In the genomic region with DNA sequence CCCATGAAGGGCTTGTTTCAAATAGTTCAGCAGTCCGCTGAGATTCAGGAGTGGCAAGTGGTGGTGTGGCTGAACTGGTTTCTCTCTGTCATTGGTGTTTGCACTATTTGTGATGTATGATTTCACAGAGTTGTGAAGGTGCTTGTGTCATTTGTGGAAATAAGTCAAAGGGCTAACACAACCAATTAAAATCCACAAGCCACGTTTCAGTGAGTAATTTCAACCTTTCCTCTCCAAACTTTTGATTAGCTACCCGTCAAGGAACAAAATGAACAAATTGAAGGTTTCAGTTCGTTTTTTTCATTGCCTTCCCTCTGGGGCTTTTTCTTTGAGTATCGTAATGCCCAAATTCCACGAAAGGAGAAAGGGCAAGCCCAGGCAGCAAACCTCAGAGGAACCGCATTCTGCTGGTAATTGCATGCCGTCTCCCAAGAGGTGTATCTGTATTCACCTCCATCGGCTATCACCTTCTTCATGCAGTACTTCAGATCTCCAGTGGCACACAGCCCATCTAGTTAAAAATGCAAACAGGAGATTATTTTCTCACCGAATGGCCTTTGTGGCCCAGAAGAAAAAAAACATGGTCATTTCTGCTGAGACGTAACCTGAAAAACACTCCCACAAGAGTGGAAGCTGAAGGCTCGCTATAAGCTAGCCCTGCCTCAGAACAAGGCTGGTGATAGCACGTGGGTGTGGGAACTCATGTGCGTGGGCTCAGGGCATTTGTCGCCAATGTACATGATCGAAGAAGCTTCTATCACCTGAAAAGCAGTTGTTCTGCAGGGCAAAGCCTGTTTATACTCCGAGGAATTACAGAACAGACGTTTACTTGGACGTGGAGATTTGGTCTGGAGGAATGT, we compare ENCODE assay signal across 9 cellular contexts.
DNase-seq lines count a peak whose midpoint lies in the region; ATAC-seq and TF ChIP-seq lines count a peak whose summit lies in the region.
"Had no signal": no experiment of that assay in that cellular context is flagged by ENCODE, and none has a peak within 500 bp of the region (broad histone marks: within the 10 kb centered on the region; RNA-seq: fewer than 3 reads in every experiment).

No MANE protein-coding gene starts in this region.

- H3K27ac ChIP-seq in H9 (ENCODE audit: insufficient read length, low read depth, low read length): peak overlapping the region; percentile 9
- H3K27ac ChIP-seq in OCI-LY1 (ENCODE audit: low read depth, low read length, poor library complexity, severe bottlenecking): no peak overlapping the region
- H3K27ac ChIP-seq in PC-3 (ENCODE audit: low read length): no peak overlapping the region
- H3K27ac ChIP-seq: colonic mucosa had no signal

- H4K20me1 ChIP-seq in H9 (ENCODE audit: control insufficient read depth, insufficient read depth, insufficient read length) (no peaks in the 10 kb centered on the region), OCI-LY1 (ENCODE audit: insufficient read depth, low read length) (no peaks in the 10 kb centered on the region), PC-3 (ENCODE audit: low read length) (no peaks in the 10 kb centered on the region)

- H3K4me1 ChIP-seq in H9 (ENCODE audit: insufficient read depth, low read length): no peaks in the 10 kb centered on the region
- peaks cover 21% of the 10 kb centered on the region for H3K4me1 ChIP-seq in OCI-LY1 (ENCODE audit: insufficient read depth, low read length, severe bottlenecking)
- H3K4me1 ChIP-seq in PC-3 (ENCODE audit: insufficient read depth, low read length): peaks cover 4% of the 10 kb centered on the region; the same call in 1 of the 2 replicates
- H3K4me1 ChIP-seq: colonic mucosa had no signal

- peak overlapping the region; percentile 20 for H3K27ac Mint-ChIP-seq in activated CD8-positive, alpha-beta memory T cell treated with anti-CD3 and anti-CD28 coated beads, Interleukin-2, amount 10 ng/mL, durations not matched to agents 7 days and 5 days
- H3K27ac Mint-ChIP-seq in H9: peak overlapping the region in 2 of 3 experiments; percentile 27 to 39; a peak in 4 of 7 replicates
- H3K27ac Mint-ChIP-seq in stimulated activated effector memory CD8-positive, alpha-beta T cell treated with anti-CD3 and anti-CD28 coated beads, Interleukin-12 subunit alpha, Interleukin-12 subunit beta, amount 100 ng/mL, for 72 hours: peak overlapping the region; percentile 84

- H3K9me2 ChIP-seq in OCI-LY1 (ENCODE audit: low read depth, low read length) (no peaks in the 10 kb centered on the region), PC-3 (replicated peaks; ENCODE audit: low read length) (no peaks in the 10 kb centered on the region)

- H3K4me2 ChIP-seq in H9 (ENCODE audit: insufficient read depth, insufficient read length, low read length) (no peak overlapping the region), OCI-LY1 (ENCODE audit: low read length) (peak overlapping the region; percentile 37), PC-3 (ENCODE audit: low read length) (no peak overlapping the region)

- H3K9ac ChIP-seq in H9 (ENCODE audit: extremely low read depth, insufficient read length, low read length) (no peak overlapping the region), OCI-LY1 (ENCODE audit: low read length) (no peak overlapping the region), PC-3 (ENCODE audit: low read length) (no peak overlapping the region)

- no CpG with 5 or more reads among the region's 19 CpGs for WGBS in H9 (ENCODE audit: extremely low coverage, insufficient read length, low lambda C conversion rate)

- no peaks in the 10 kb centered on the region for H3K79me1 ChIP-seq in H9 (ENCODE audit: insufficient read depth, low read depth, low read length, poor library complexity, severe bottlenecking)

- no peaks in the 10 kb centered on the region for H3K79me2 ChIP-seq in H9 (ENCODE audit: insufficient read depth, low read length)
- H3K79me2 ChIP-seq in OCI-LY1 (ENCODE audit: insufficient read depth, low read length): no peaks in the 10 kb centered on the region
- H3K79me2 ChIP-seq in PC-3 (ENCODE audit: low read length): no peaks in the 10 kb centered on the region

- no peak overlapping the region for H3K4me3 ChIP-seq in OCI-LY1 (ENCODE audit: low read depth, low read length, poor library complexity, severe bottlenecking)
- H3K4me3 ChIP-seq in PC-3 (ENCODE audit: low read length): no peak overlapping the region
- H3K4me3 ChIP-seq: colonic mucosa had no signal

- H3K23me2 ChIP-seq in H9 (ENCODE audit: insufficient read length, low read depth, low read length, poor library complexity, severe bottlenecking): no peaks in the 10 kb centered on the region

- H3K18ac ChIP-seq in H9 (ENCODE audit: insufficient read length, low read depth, low read length): peak overlapping the region; percentile 23

- H3K23ac ChIP-seq in H9 (ENCODE audit: insufficient read length, low read depth, low read length): no peak overlapping the region

- H3K4me1 Mint-ChIP-seq in activated CD8-positive, alpha-beta memory T cell treated with anti-CD3 and anti-CD28 coated beads, Interleukin-2, amount 10 ng/mL, durations not matched to agents 7 days and 5 days: peaks cover 23% of the 10 kb centered on the region
- peaks cover 20 to 30% of the 10 kb centered on the region in 2 experiments; a peak in 3 of 4 replicates for H3K4me1 Mint-ChIP-seq in H9
- peaks cover 42% of the 10 kb centered on the region for H3K4me1 Mint-ChIP-seq in stimulated activated effector memory CD8-positive, alpha-beta T cell treated with anti-CD3 and anti-CD28 coated beads, Interleukin-12 subunit alpha, Interleukin-12 subunit beta, amount 100 ng/mL, for 72 hours

- no peak overlapping the region for H4K5ac ChIP-seq in H9 (ENCODE audit: insufficient read length, low read depth, low read length)

- TF ChIP-seq CTCF in H9 (conservative IDR thresholded peaks at IDR 0.05) (no peak), OCI-LY1 (IDR thresholded peaks at IDR 0.05; ENCODE audit: low read length) (no peak), PC-3 (conservative IDR thresholded peaks at IDR 0.05; ENCODE audit: low read depth, low read length) (no peak)

- H3K36me3 Mint-ChIP-seq in activated CD8-positive, alpha-beta memory T cell treated with anti-CD3 and anti-CD28 coated beads, Interleukin-2, amount 10 ng/mL, durations not matched to agents 7 days and 5 days: peaks cover 18% of the 10 kb centered on the region
- H3K36me3 Mint-ChIP-seq in H9 (ENCODE audit: insufficient read depth in 1 of 3, low read depth in 3 of 3): peaks cover 5 to 10% (median 6%) of the 10 kb centered on the region in 3 experiments; a peak in 4 of 7 replicates
- peaks cover 5% of the 10 kb centered on the region for H3K36me3 Mint-ChIP-seq in stimulated activated effector memory CD8-positive, alpha-beta T cell treated with anti-CD3 and anti-CD28 coated beads, Interleukin-12 subunit alpha, Interleukin-12 subunit beta, amount 100 ng/mL, for 72 hours

- H2BK5ac ChIP-seq in H9 (ENCODE audit: insufficient read length, low read length): no peak overlapping the region

- no peak overlapping the region for H4K91ac ChIP-seq in H9 (ENCODE audit: insufficient read length, low read depth, low read length)

- H2BK15ac ChIP-seq in H9 (ENCODE audit: low read depth, low read length): no peak overlapping the region

- no peak overlapping the region for H2BK20ac ChIP-seq in H9 (ENCODE audit: low read depth, low read length, poor library complexity, severe bottlenecking)

- H3K9me3 Mint-ChIP-seq in activated CD8-positive, alpha-beta memory T cell treated with anti-CD3 and anti-CD28 coated beads, Interleukin-2, amount 10 ng/mL, durations not matched to agents 7 days and 5 days (ENCODE audit: low read depth): no peaks in the 10 kb centered on the region
- H3K9me3 Mint-ChIP-seq in H9: peaks cover 0 to 5% of the 10 kb centered on the region in 2 experiments; a peak in 2 of 5 replicates
- no peaks in the 10 kb centered on the region for H3K9me3 Mint-ChIP-seq in stimulated activated effector memory CD8-positive, alpha-beta T cell treated with anti-CD3 and anti-CD28 coated beads, Interleukin-12 subunit alpha, Interleukin-12 subunit beta, amount 100 ng/mL, for 72 hours

- no peak overlapping the region for H3K4ac ChIP-seq in H9 (ENCODE audit: low read depth, low read length)

- H3K56ac ChIP-seq in H9 (ENCODE audit: insufficient read length, low read depth, low read length): no peak overlapping the region

- no peaks in the 10 kb centered on the region for H3K36me3 ChIP-seq in OCI-LY1 (ENCODE audit: insufficient read depth, low read length)
- no peaks in the 10 kb centered on the region for H3K36me3 ChIP-seq in PC-3 (ENCODE audit: low read depth, low read length)
- H3K36me3 ChIP-seq: colonic mucosa had no signal

- peak; percentile 51 for ATAC-seq in activated CD8-positive, alpha-beta memory T cell treated with anti-CD3 and anti-CD28 coated beads, Interleukin-2, amount 10 ng/mL, durations not matched to agents 7 days and 5 days
- peak; percentile 76 for ATAC-seq in stimulated activated effector memory CD8-positive, alpha-beta T cell treated with anti-CD3 and anti-CD28 coated beads, Interleukin-12 subunit alpha, Interleukin-12 subunit beta, amount 100 ng/mL, for 72 hours
- ATAC-seq in PC-3: no peak

- no peak for DNase-seq in activated CD8-positive, alpha-beta memory T cell treated with anti-CD3 and anti-CD28 coated beads, Interleukin-2, amount 10 ng/mL, durations not matched to agents 7 days and 5 days
- no peak for DNase-seq in activated CD8-positive, alpha-beta memory T cell treated with anti-CD3 and anti-CD28 coated beads for 24 hours
- DNase-seq in H9 (no peak), PC-3 (no peak), NCI-H2227 treated with DMSO at 0.1 percent for 48 hours (lab: John Stamatoyannopoulos, UW) (no peak)
- DNase-seq in stimulated activated effector memory CD8-positive, alpha-beta T cell treated with anti-CD3 and anti-CD28 coated beads, Interleukin-12 subunit alpha, Interleukin-12 subunit beta, amount 100 ng/mL, for 72 hours (ENCODE audit: low spot score in 2 of 2): peak in 1 of 2 donors; percentile 85
- no peak for DNase-seq in stimulated activated CD4-positive, alpha-beta T cell treated with anti-CD3 and anti-CD28 coated beads, Interleukin-1b, Interleukin-23, amount 100 ng/mL, for 48 hours
- DNase-seq: colonic mucosa had no signal

- intact Hi-C loops in PC-3 (cut with micrococcal nuclease): no loop called here

- H3K27me3 Mint-ChIP-seq in activated CD8-positive, alpha-beta memory T cell treated with anti-CD3 and anti-CD28 coated beads, Interleukin-2, amount 10 ng/mL, durations not matched to agents 7 days and 5 days: no peaks in the 10 kb centered on the region
- no peaks in the 10 kb centered on the region; the same call in 1 of the 2 replicates for H3K27me3 Mint-ChIP-seq in H9 (ENCODE audit: low read depth)

- no peaks in the 10 kb centered on the region for H3K27me3 ChIP-seq in H9 (ENCODE audit: insufficient read depth, low read length)
- H3K27me3 ChIP-seq in OCI-LY1 (ENCODE audit: insufficient read depth, low read length): no peaks in the 10 kb centered on the region
- H3K27me3 ChIP-seq in PC-3 (ENCODE audit: low read length): no peaks in the 10 kb centered on the region
- H3K27me3 ChIP-seq: colonic mucosa had no signal

- H3K14ac ChIP-seq in H9 (ENCODE audit: insufficient read depth, low read length): no peak overlapping the region

- CTCF ChIA-PET in activated CD8-positive, alpha-beta memory T cell treated with anti-CD3 and anti-CD28 coated beads, Interleukin-2, amount 10 ng/mL, durations not matched to agents 7 days and 5 days (lab: Charles Lee): no interaction called here
- CTCF ChIA-PET in PC-3 (lab: Charles Lee): no interaction called here

- no peak overlapping the region for H3K4me3 Mint-ChIP-seq in activated CD8-positive, alpha-beta memory T cell treated with anti-CD3 and anti-CD28 coated beads, Interleukin-2, amount 10 ng/mL, durations not matched to agents 7 days and 5 days
- H3K4me3 Mint-ChIP-seq in H9: no peak overlapping the region
- H3K4me3 Mint-ChIP-seq in stimulated activated effector memory CD8-positive, alpha-beta T cell treated with anti-CD3 and anti-CD28 coated beads, Interleukin-12 subunit alpha, Interleukin-12 subunit beta, amount 100 ng/mL, for 72 hours: peak overlapping the region; percentile 46

- POLR2A ChIA-PET in PC-3 (lab: Charles Lee; ENCODE audit: unreplicated experiment): no interaction called here

- H2BK120ac ChIP-seq in H9 (ENCODE audit: low read depth, low read length, poor library complexity, severe bottlenecking): no peak overlapping the region

- H2AFZ ChIP-seq in H9 (ENCODE audit: low read length) (no peak overlapping the region), OCI-LY1 (ENCODE audit: low read length) (no peak overlapping the region), PC-3 (ENCODE audit: low read length) (no peak overlapping the region)

- no peak overlapping the region for H4K8ac ChIP-seq in H9 (replicated peaks; ENCODE audit: insufficient read length, low read depth, low read length)

- H3K9me3 ChIP-seq in H9 (ENCODE audit: control insufficient read depth, low read depth, low read length) (no peaks in the 10 kb centered on the region), OCI-LY1 (ENCODE audit: low read length) (no peaks in the 10 kb centered on the region), PC-3 (ENCODE audit: low read length) (no peaks in the 10 kb centered on the region)
- H3K9me3 ChIP-seq: colonic mucosa had no signal

- no peak overlapping the region for H2BK12ac ChIP-seq in H9 (ENCODE audit: insufficient read length, low read depth, low read length)

- no peak overlapping the region for H2AK5ac ChIP-seq in H9 (ENCODE audit: insufficient read length, low read length)

- H3T11ph ChIP-seq in H9 (ENCODE audit: low read length): no peak overlapping the region

- no TSS peak for BruUV-seq in PC-3 (replicated peaks; lab: Mats Ljungman, UMichigan)

- H3F3A ChIP-seq in OCI-LY1 (ENCODE audit: insufficient read depth, low read length) (no peaks in the 10 kb centered on the region), PC-3 (ENCODE audit: low read length, unreplicated experiment) (no peaks in the 10 kb centered on the region)

Comparison
In these comparisons a context has a peak if more than half of its experiments do, and no peak if none do; other contexts are left out.
1. H3K27ac Mint-ChIP-seq: peak in every context shown above with its lines; median percentile 84 in stimulated activated effector memory CD8-positive, alpha-beta T cell treated with anti-CD3 and anti-CD28 coated beads, Interleukin-12 subunit alpha, Interleukin-12 subunit beta, amount 100 ng/mL, for 72 hours; 33 in H9; 20 in activated CD8-positive, alpha-beta memory T cell treated with anti-CD3 and anti-CD28 coated beads, Interleukin-2, amount 10 ng/mL, durations not matched to agents 7 days and 5 days.